8 cellular contexts compared by ENCODE assay signal in genomic region chr22:32473388-32473952, GRCh38. TPM values are rescaled to one million over a fixed set of nuclear protein-coding genes. Genes with fewer than 3 reads are reported as not detected.
DNase-seq lines count a peak whose midpoint lies in the region; ATAC-seq and TF ChIP-seq lines count a peak whose summit lies in the region.

No MANE protein-coding gene starts in this region.

- peaks cover 15% of the 10 kb centered on the region for H3K4me1 Mint-ChIP-seq in activated CD4-positive, alpha-beta T cell treated with anti-CD3 and anti-CD28 coated beads, Interleukin-2, amount 10 ng/mL, durations not matched to agents 24 days and 14 days
- peaks cover 17% of the 10 kb centered on the region for H3K4me1 Mint-ChIP-seq in mesothelial cell of epicardium

- TF ChIP-seq CTCF in mesothelial cell of epicardium (IDR thresholded peaks at IDR 0.05; ENCODE audit: unreplicated experiment): peak; percentile 61

- DNase-seq in AML-193 (lab: John Stamatoyannopoulos, UW): peak; percentile 57 to 62
- DNase-seq in NCI-H2227 (lab: John Stamatoyannopoulos, UW; ENCODE audit: unreplicated experiment): peak; percentile 54
- peak; percentile 89 for DNase-seq in activated CD4-positive, alpha-beta T cell treated with anti-CD3 and anti-CD28 coated beads, Interleukin-2, amount 10 ng/mL, durations not matched to agents 24 days and 14 days
- no peak for DNase-seq in mesothelial cell of epicardium (ENCODE audit: low spot score in 2 of 2, unreplicated experiment in 2 of 2)
- peak; percentile 95 for DNase-seq in superior temporal gyrus (ENCODE audit: extremely low spot score)

- peak overlapping the region; percentile 90 for H3K27ac Mint-ChIP-seq in activated CD4-positive, alpha-beta T cell treated with anti-CD3 and anti-CD28 coated beads, Interleukin-2, amount 10 ng/mL, durations not matched to agents 24 days and 14 days
- peak overlapping the region; percentile 72 for H3K27ac Mint-ChIP-seq in mesothelial cell of epicardium

- H3K9me3 ChIP-seq in endocrine pancreas (ENCODE audit: control insufficient read depth, low read length): no peaks in the 10 kb centered on the region

- no peaks in the 10 kb centered on the region for H3K27me3 ChIP-seq in endocrine pancreas (ENCODE audit: control insufficient read depth, insufficient read depth, low read length)

- peak overlapping the region; percentile 89 for H3K4me3 Mint-ChIP-seq in activated CD4-positive, alpha-beta T cell treated with anti-CD3 and anti-CD28 coated beads, Interleukin-2, amount 10 ng/mL, durations not matched to agents 24 days and 14 days
- H3K4me3 Mint-ChIP-seq in mesothelial cell of epicardium: peak overlapping the region; percentile 88

- no peaks in the 10 kb centered on the region for H3K27me3 Mint-ChIP-seq in activated CD4-positive, alpha-beta T cell treated with anti-CD3 and anti-CD28 coated beads, Interleukin-2, amount 10 ng/mL, durations not matched to agents 24 days and 14 days
- H3K27me3 Mint-ChIP-seq in mesothelial cell of epicardium (ENCODE audit: low read depth): peaks cover 24% of the 10 kb centered on the region

- intact Hi-C loops in activated CD4-positive, alpha-beta T cell treated with anti-CD3 and anti-CD28 coated beads, Interleukin-2, amount 10 ng/mL, durations not matched to agents 24 days and 14 days (cut with micrococcal nuclease): loop anchor here (1.0 to 5.0 kb wide), 3 partner anchors 61 to 721 kb away; partner anchors contain the start of genes DEPDC5, PRR14L, RFPL2 and RTCB

- H3K36me3 ChIP-seq in endocrine pancreas (ENCODE audit: control insufficient read depth, insufficient read depth, low read length): no peaks in the 10 kb centered on the region

- ATAC-seq in GM18867 (IDR thresholded peaks at IDR 0.05; ENCODE audit: unreplicated experiment): peak; percentile 30
- no peak for ATAC-seq in GM19328 (IDR thresholded peaks at IDR 0.05; ENCODE audit: unreplicated experiment)

- H3K4me3 ChIP-seq in endocrine pancreas (ENCODE audit: control insufficient read depth, insufficient read depth, low read length): peak overlapping the region; percentile 25

- H3K9ac ChIP-seq in endocrine pancreas (ENCODE audit: control insufficient read depth, insufficient read depth, low read length): peak overlapping the region; percentile 87

- peaks cover 2% of the 10 kb centered on the region for H3K36me3 Mint-ChIP-seq in activated CD4-positive, alpha-beta T cell treated with anti-CD3 and anti-CD28 coated beads, Interleukin-2, amount 10 ng/mL, durations not matched to agents 24 days and 14 days (ENCODE audit: low read depth)
- H3K36me3 Mint-ChIP-seq in mesothelial cell of epicardium: no peaks in the 10 kb centered on the region

- no peaks in the 10 kb centered on the region for H3K9me3 Mint-ChIP-seq in activated CD4-positive, alpha-beta T cell treated with anti-CD3 and anti-CD28 coated beads, Interleukin-2, amount 10 ng/mL, durations not matched to agents 24 days and 14 days
- no peaks in the 10 kb centered on the region for H3K9me3 Mint-ChIP-seq in mesothelial cell of epicardium

- peaks cover 11% of the 10 kb centered on the region for H3K4me1 ChIP-seq in endocrine pancreas (ENCODE audit: control insufficient read depth, insufficient read depth, low read length)

RNA-seq across cellular contexts. Expression of gene FBXO7, which starts 1.1 kb away (rescaled TPM):
- total RNA-seq in activated CD4-positive, alpha-beta T cell treated with anti-CD3 and anti-CD28 coated beads, Interleukin-2, amount 10 ng/mL, durations not matched to agents 24 days and 14 days: 95.6 and 96.5 TPM in 2 replicates
- 79.0 to 86.7 TPM (median 82.8 TPM) in 3 replicates for total RNA-seq in mesothelial cell of epicardium

RNA-seq across cellular contexts. Expression of gene BPIFC, which starts 9.2 kb away (rescaled TPM):
- not detected in 2 replicates for total RNA-seq in activated CD4-positive, alpha-beta T cell treated with anti-CD3 and anti-CD28 coated beads, Interleukin-2, amount 10 ng/mL, durations not matched to agents 24 days and 14 days
- total RNA-seq in mesothelial cell of epicardium: not detected in 3 replicates

Comparison
In these comparisons a context has a peak if more than half of its experiments do, and no peak if none do; other contexts are left out.
1. DNase-seq: peak in AML-193 (2 of 2), NCI-H2227 (single experiment), activated CD4-positive, alpha-beta T cell treated with anti-CD3 and anti-CD28 coated beads, Interleukin-2, amount 10 ng/mL, durations not matched to agents 24 days and 14 days (single experiment) and superior temporal gyrus (single experiment); none in mesothelial cell of epicardium (0 of 2).